8 cellular contexts compared by ENCODE assay signal in genomic region chr22:31750365-31751284, GRCh38. TPM values are rescaled to one million over a fixed set of nuclear protein-coding genes. Genes with fewer than 3 reads are reported as not detected.
DNase-seq lines count a peak whose midpoint lies in the region; ATAC-seq, FAIRE-seq and TF ChIP-seq lines count a peak whose summit lies in the region.

No MANE protein-coding gene starts in this region.

- TF ChIP-seq POLR2A in HepG2 (IDR thresholded peaks at IDR 0.05; ENCODE audit: insufficient read depth in 1 of 2, low read depth in 2 of 2, low read length in 2 of 2), result no peak
- TF ChIP-seq POLR2A in testis (IDR thresholded peaks at IDR 0.05), result no peak

- H3K79me2 ChIP-seq in HepG2 (ENCODE audit: insufficient read depth, low read length), result peaks cover 36% of the 10 kb centered on the region

- peak overlapping the region; percentile 5 to 96 (median 47); a peak in 5 of 6 replicates for H3K4me3 ChIP-seq in HepG2 (replicated peaks in 1 of 3; ENCODE audit: insufficient read depth in 1 of 3, low read depth in 2 of 3, low read length in 3 of 3)
- peak overlapping the region; percentile 93 to 98 for H3K4me3 ChIP-seq in testis

- DNase-seq in activated CD4-positive, alpha-beta T cell treated with anti-CD3 and anti-CD28 coated beads, Interleukin-2, amount 10 ng/mL, durations not matched to agents 24 days and 14 days, result peak; percentile 63
- no peak for DNase-seq in activated CD4-positive, alpha-beta T cell treated with anti-CD3 and anti-CD28 coated beads for 48 hours
- DNase-seq in activated naive CD8-positive, alpha-beta T cell treated with anti-CD3 and anti-CD28 coated beads, Interleukin-2, amount 50 U/mL, for 24 hours, result no peak
- DNase-seq in HepG2 (ENCODE audit: low spot score), result no peak
- DNase-seq in testis, result no peak
- no peak for DNase-seq in stimulated activated CD4-positive, alpha-beta T cell treated with anti-CD3 and anti-CD28 coated beads, Interleukin-4, amount 100 ng/mL, for 1 hour
- DNase-seq in SIG-M5 (lab: John Stamatoyannopoulos, UW), result no peak
- no peak for DNase-seq in SKM-1 treated with dmso at 0.1 percent for 144 hours (lab: John Stamatoyannopoulos, UW; ENCODE audit: unreplicated experiment)

- in situ Hi-C loops in HepG2 (cut with HindIII; ENCODE audit: extremely low pct_ligation_motif_present, low pct_unique_long_range_greater_than_20kb), result loop anchor here (10.0 kb wide), 1 partner anchor 194 kb away; the partner anchor contains the start of gene YWHAH

- 73% methylated on average over 14 of the region's 16 CpGs for WGBS in HepG2 (ENCODE audit: low lambda C conversion rate)
- WGBS in testis, 2 donors, result 42 to 50% methylated on average over 16 of the region's 16 CpGs

- POLR2A ChIA-PET in HepG2 (lab: Yijun Ruan, JAX), result interaction anchor here (0.6 to 1.9 kb wide), 2 partner anchors 23 to 88 kb away, joined by 3 to 8 read pairs; partner anchors contain the start of gene PISD

- H3K36me3 Mint-ChIP-seq in activated CD4-positive, alpha-beta T cell treated with anti-CD3 and anti-CD28 coated beads, Interleukin-2, amount 10 ng/mL, durations not matched to agents 24 days and 14 days (ENCODE audit: low read depth), result peaks cover 22% of the 10 kb centered on the region
- H3K36me3 Mint-ChIP-seq in activated naive CD8-positive, alpha-beta T cell treated with anti-CD3 and anti-CD28 coated beads, Interleukin-2, amount 50 U/mL, for 24 hours (ENCODE audit: low read depth), result peaks cover 13% of the 10 kb centered on the region

- H3K9me3 Mint-ChIP-seq in activated CD4-positive, alpha-beta T cell treated with anti-CD3 and anti-CD28 coated beads, Interleukin-2, amount 10 ng/mL, durations not matched to agents 24 days and 14 days, result no peaks in the 10 kb centered on the region
- no peaks in the 10 kb centered on the region for H3K9me3 Mint-ChIP-seq in activated naive CD8-positive, alpha-beta T cell treated with anti-CD3 and anti-CD28 coated beads, Interleukin-2, amount 50 U/mL, for 24 hours

- FAIRE-seq in HepG2 (lab: Jason Lieb, UNC), result no peak

- ATAC-seq in activated naive CD8-positive, alpha-beta T cell treated with anti-CD3 and anti-CD28 coated beads, Interleukin-2, amount 50 U/mL, for 24 hours, result no peak
- ATAC-seq in HepG2, result no peak

- TF ChIP-seq EP300 in HepG2 (IDR thresholded peaks at IDR 0.05; ENCODE audit: low read depth in 2 of 2, low read length in 2 of 2) (no peak), HepG2 (CRISPR knock-in tag; IDR thresholded peaks at IDR 0.05; ENCODE audit: borderline replicate concordance) (no peak)

- peak overlapping the region; percentile 98 for H3K9ac ChIP-seq in HepG2 (ENCODE audit: insufficient read depth, low read depth, low read length)

- H3K4me1 Mint-ChIP-seq in activated CD4-positive, alpha-beta T cell treated with anti-CD3 and anti-CD28 coated beads, Interleukin-2, amount 10 ng/mL, durations not matched to agents 24 days and 14 days, result peaks cover 56% of the 10 kb centered on the region
- H3K4me1 Mint-ChIP-seq in activated naive CD8-positive, alpha-beta T cell treated with anti-CD3 and anti-CD28 coated beads, Interleukin-2, amount 50 U/mL, for 24 hours, result peaks cover 58% of the 10 kb centered on the region

- H3K4me1 ChIP-seq in HepG2 (ENCODE audit: insufficient read depth, low read length), result peaks cover 49% of the 10 kb centered on the region
- H3K4me1 ChIP-seq in testis, result peaks cover 45% of the 10 kb centered on the region

- no peak for TF ChIP-seq CTCF in HepG2 (CRISPR knock-in tag; IDR thresholded peaks at IDR 0.05)
- no peak for TF ChIP-seq CTCF in testis (IDR thresholded peaks at IDR 0.05)

- H3K36me3 ChIP-seq in HepG2 (replicated peaks in 1 of 2; ENCODE audit: control insufficient read depth in 1 of 2, insufficient read depth in 2 of 2, low read length in 2 of 2) (no peaks in the 10 kb centered on the region), testis (ENCODE audit: low read depth, missing control alignments) (no peaks in the 10 kb centered on the region)

- peak overlapping the region; percentile 99 for H3K4me3 Mint-ChIP-seq in activated CD4-positive, alpha-beta T cell treated with anti-CD3 and anti-CD28 coated beads, Interleukin-2, amount 10 ng/mL, durations not matched to agents 24 days and 14 days
- peak overlapping the region; percentile 97 for H3K4me3 Mint-ChIP-seq in activated naive CD8-positive, alpha-beta T cell treated with anti-CD3 and anti-CD28 coated beads, Interleukin-2, amount 50 U/mL, for 24 hours

- H3K9me3 ChIP-seq in HepG2 (ENCODE audit: low read length), result no peaks in the 10 kb centered on the region
- H3K9me3 ChIP-seq in testis, result no peaks in the 10 kb centered on the region

- peaks cover 2% of the 10 kb centered on the region for H3K27me3 Mint-ChIP-seq in activated CD4-positive, alpha-beta T cell treated with anti-CD3 and anti-CD28 coated beads, Interleukin-2, amount 10 ng/mL, durations not matched to agents 24 days and 14 days
- peaks cover 1% of the 10 kb centered on the region for H3K27me3 Mint-ChIP-seq in activated naive CD8-positive, alpha-beta T cell treated with anti-CD3 and anti-CD28 coated beads, Interleukin-2, amount 50 U/mL, for 24 hours

- H4K20me1 ChIP-seq in HepG2 (ENCODE audit: insufficient read depth, low read length), result no peaks in the 10 kb centered on the region

- no peak for TF ChIP-seq RAD21 in HepG2 (CRISPR knock-in tag; IDR thresholded peaks at IDR 0.05)

- CTCF ChIA-PET in HepG2 (lab: Yijun Ruan, JAX; ENCODE audit: low intra/inter-chr PET ratio, low total read pairs), result no interaction called here

- peak overlapping the region; percentile 81 for H2AFZ ChIP-seq in HepG2 (ENCODE audit: low read length)

- no TSS peak for BruUV-seq in HepG2 (replicated peaks; lab: Mats Ljungman, UMichigan)

- H3K27ac ChIP-seq in HepG2 (ENCODE audit: extremely low read length, insufficient read depth, low read length), result peak overlapping the region; percentile 93
- H3K27ac ChIP-seq in testis, result peak overlapping the region; percentile 59 to 81

- H3K4me2 ChIP-seq in HepG2 (ENCODE audit: low read depth, low read length), result peak overlapping the region; percentile 95

- peak overlapping the region; percentile 96 for H3K27ac Mint-ChIP-seq in activated CD4-positive, alpha-beta T cell treated with anti-CD3 and anti-CD28 coated beads, Interleukin-2, amount 10 ng/mL, durations not matched to agents 24 days and 14 days
- peak overlapping the region; percentile 95 for H3K27ac Mint-ChIP-seq in activated naive CD8-positive, alpha-beta T cell treated with anti-CD3 and anti-CD28 coated beads, Interleukin-2, amount 50 U/mL, for 24 hours

- peaks cover 0 to 6% of the 10 kb centered on the region in 2 experiments; a peak in 1 of 5 replicates for H3K27me3 ChIP-seq in HepG2 (ENCODE audit: control insufficient read depth in 1 of 2, insufficient read depth in 2 of 2, low read length in 2 of 2)
- no peaks in the 10 kb centered on the region for H3K27me3 ChIP-seq in testis

- intact Hi-C loops in activated CD4-positive, alpha-beta T cell treated with anti-CD3 and anti-CD28 coated beads, Interleukin-2, amount 10 ng/mL, durations not matched to agents 24 days and 14 days (cut with micrococcal nuclease), result loop anchor here (1.0 to 5.0 kb wide), 3 partner anchors 194 to 722 kb away; partner anchors contain the start of genes FBXO7, SMTN and YWHAH
- intact Hi-C loops in HepG2 (cut with micrococcal nuclease; ENCODE audit: unreplicated experiment) (loop anchor here (5.0 kb wide), 1 partner anchor 88 kb away; the partner anchor contains the start of gene PISD), testis (cut with DNase I; ENCODE audit: low total_unique reads) (no loop called here)

RNA-seq across cellular contexts. Expression of gene PRR14L, which starts 0.7 kb away (rescaled TPM):
- total RNA-seq in activated CD4-positive, alpha-beta T cell treated with anti-CD3 and anti-CD28 coated beads, Interleukin-2, amount 10 ng/mL, durations not matched to agents 24 days and 14 days, result 61.0 and 63.6 TPM in 2 replicates
- 16.5 and 36.4 TPM in 2 replicates for total RNA-seq in HepG2 (2016; rRNA removed; fragmentation: Illumina TruSeq; extraction: Trizol)
- total RNA-seq in HepG2 (2016; cell fraction: cytosol; rRNA removed; fragmentation: Illumina TruSeq; extraction: Trizol; ENCODE audit: low read depth), result 14.4 and 17.4 TPM in 2 replicates
- total RNA-seq in HepG2 (2016; cell fraction: insoluble cytoplasmic fraction; rRNA removed; fragmentation: Illumina TruSeq; extraction: Trizol), result 16.0 and 31.1 TPM in 2 replicates
- total RNA-seq in HepG2 (2016; cell fraction: membrane; rRNA removed; fragmentation: Illumina TruSeq; extraction: Trizol), result 8.9 and 11.9 TPM in 2 replicates
- total RNA-seq in HepG2 (2016; cell fraction: nucleus; rRNA removed; fragmentation: Illumina TruSeq; extraction: Trizol), result 14.1 and 14.4 TPM in 2 replicates
- 6.5 and 6.6 TPM in 2 replicates for polyA plus RNA-seq in HepG2 (2011; rRNA removed)
- polyA plus RNA-seq in HepG2 (2011; cell fraction: cytosol; rRNA removed), result 4.1 and 5.1 TPM in 2 replicates
- polyA plus RNA-seq in HepG2 (2011; cell fraction: nucleus; rRNA removed), result 9.2 and 10.6 TPM in 2 replicates
- polyA plus RNA-seq in HepG2 (2012), result 6.4 and 6.7 TPM in 2 replicates
- 0.40 and 0.53 TPM in 2 replicates for polyA plus RNA-seq in HepG2 (2016; cell fraction: cytosol; fragmentation: Illumina TruSeq; extraction: Trizol; ENCODE audit: low read depth)
- polyA plus RNA-seq in HepG2 (2016; cell fraction: insoluble cytoplasmic fraction; fragmentation: Illumina TruSeq; extraction: Trizol; ENCODE audit: low read depth), result 11.8 TPM in 2 replicates
- polyA plus RNA-seq in HepG2 (2016; cell fraction: membrane; fragmentation: Illumina TruSeq; extraction: Trizol; ENCODE audit: low read depth), result 1.5 and 1.7 TPM in 2 replicates
- 13.9 and 15.8 TPM in 2 replicates for polyA plus RNA-seq in HepG2 (2016; cell fraction: nucleus; fragmentation: Illumina TruSeq; extraction: Trizol; ENCODE audit: insufficient read depth, low read depth)
- polyA minus RNA-seq in HepG2 (2011; rRNA and poly(A)+ RNA removed; ENCODE audit: low replicate concordance), result 59.8 and 84.2 TPM in 2 replicates
- 20.2 and 21.5 TPM in 2 replicates for polyA minus RNA-seq in HepG2 (2011; cell fraction: cytosol; rRNA and poly(A)+ RNA removed)
- polyA minus RNA-seq in HepG2 (2011; cell fraction: nucleus; rRNA and poly(A)+ RNA removed), result 31.7 and 33.8 TPM in 2 replicates
- 10 to 100 TPM; 52.3 to 57.0 TPM for total RNA-seq in testis
- 15.9 TPM for polyA plus RNA-seq in testis (ENCODE audit: insufficient read depth, low read depth, low replicate concordance)

RNA-seq across cellular contexts. Expression of gene DEPDC5, which starts 3.2 kb away (rescaled TPM):
- 37.9 and 40.6 TPM in 2 replicates for total RNA-seq in activated CD4-positive, alpha-beta T cell treated with anti-CD3 and anti-CD28 coated beads, Interleukin-2, amount 10 ng/mL, durations not matched to agents 24 days and 14 days
- total RNA-seq in HepG2 (2016; rRNA removed; fragmentation: Illumina TruSeq; extraction: Trizol), result 8.7 and 12.4 TPM in 2 replicates
- 6.0 and 7.2 TPM in 2 replicates for total RNA-seq in HepG2 (2016; cell fraction: cytosol; rRNA removed; fragmentation: Illumina TruSeq; extraction: Trizol; ENCODE audit: low read depth)
- 7.8 and 10.7 TPM in 2 replicates for total RNA-seq in HepG2 (2016; cell fraction: insoluble cytoplasmic fraction; rRNA removed; fragmentation: Illumina TruSeq; extraction: Trizol)
- 6.7 and 6.8 TPM in 2 replicates for total RNA-seq in HepG2 (2016; cell fraction: membrane; rRNA removed; fragmentation: Illumina TruSeq; extraction: Trizol)
- total RNA-seq in HepG2 (2016; cell fraction: nucleus; rRNA removed; fragmentation: Illumina TruSeq; extraction: Trizol), result 19.6 and 19.8 TPM in 2 replicates
- polyA plus RNA-seq in HepG2 (2011; rRNA removed), result 9.8 and 10.7 TPM in 2 replicates
- polyA plus RNA-seq in HepG2 (2011; cell fraction: cytosol; rRNA removed), result 5.6 and 6.5 TPM in 2 replicates
- 23.0 and 23.2 TPM in 2 replicates for polyA plus RNA-seq in HepG2 (2011; cell fraction: nucleus; rRNA removed)
- polyA plus RNA-seq in HepG2 (2012), result 7.5 and 9.1 TPM in 2 replicates
- 2.1 and 4.0 TPM in 2 replicates for polyA plus RNA-seq in HepG2 (2016; cell fraction: cytosol; fragmentation: Illumina TruSeq; extraction: Trizol; ENCODE audit: low read depth)
- polyA plus RNA-seq in HepG2 (2016; cell fraction: insoluble cytoplasmic fraction; fragmentation: Illumina TruSeq; extraction: Trizol; ENCODE audit: low read depth), result 7.4 and 9.1 TPM in 2 replicates
- polyA plus RNA-seq in HepG2 (2016; cell fraction: membrane; fragmentation: Illumina TruSeq; extraction: Trizol; ENCODE audit: low read depth), result 3.4 and 4.2 TPM in 2 replicates
- polyA plus RNA-seq in HepG2 (2016; cell fraction: nucleus; fragmentation: Illumina TruSeq; extraction: Trizol; ENCODE audit: insufficient read depth, low read depth), result 19.0 and 28.3 TPM in 2 replicates
- polyA minus RNA-seq in HepG2 (2011; rRNA and poly(A)+ RNA removed; ENCODE audit: low replicate concordance), result 22.4 and 32.6 TPM in 2 replicates
- polyA minus RNA-seq in HepG2 (2011; cell fraction: cytosol; rRNA and poly(A)+ RNA removed), result 5.2 and 8.8 TPM in 2 replicates
- 37.6 and 39.9 TPM in 2 replicates for polyA minus RNA-seq in HepG2 (2011; cell fraction: nucleus; rRNA and poly(A)+ RNA removed)
- total RNA-seq in testis, result 10 to 100 TPM; 57.8 to 70.6 TPM
- polyA plus RNA-seq in testis (ENCODE audit: insufficient read depth, low read depth, low replicate concordance), result 22.1 TPM
